Comparison of ENCODE assay signal across 8 cellular contexts in genomic region chr19:12564016-12564664, GRCh38. TPM values are rescaled to one million over a fixed set of nuclear protein-coding genes. Genes with fewer than 3 reads are reported as not detected.
DNase-seq lines count a peak whose midpoint lies in the region; ATAC-seq, FAIRE-seq and TF ChIP-seq lines count a peak whose summit lies in the region.

No MANE protein-coding gene starts in this region.

- DNase-seq in AG20443 (ENCODE audit: low spot score), result peak; percentile 95
- DNase-seq in HCEC 1CT, result peak; percentile 81
- DNase-seq in NCI-H510A treated with DMSO at 0.1 percent for 48 hours (lab: John Stamatoyannopoulos, UW), result peak; percentile 92
- peak; percentile 90 to 91 for DNase-seq in cardiac fibroblast (ENCODE audit: low read depth in 2 of 2)
- DNase-seq in kidney, result peak; percentile 93
- DNase-seq in stimulated activated CD4-positive, alpha-beta T cell treated with anti-CD3 and anti-CD28 coated beads, Interleukin-15, amount 100 ng/mL, for 48 hours (ENCODE audit: low read depth in 2 of 2), result peak; percentile 82 to 89

- H3K4me3 ChIP-seq in cardiac fibroblast (replicated peaks in 1 of 2; ENCODE audit: low read depth in 2 of 2, low read length in 2 of 2), result no peak overlapping the region
- no peak overlapping the region for H3K4me3 ChIP-seq in kidney (ENCODE audit: low read length in 2 of 2)

- TF ChIP-seq CTCF in cardiac fibroblast (IDR thresholded peaks at IDR 0.05; ENCODE audit: low read depth, low read length) (peak; percentile 97), kidney (IDR thresholded peaks at IDR 0.05; ENCODE audit: borderline replicate concordance, extremely low read depth, insufficient read depth) (peak; percentile 99)

- intact Hi-C loops in kidney (cut with DNase I), result no loop called here

- peak; percentile 90 for FAIRE-seq in kidney (lab: Jason Lieb, UNC)

- H3K36me3 ChIP-seq in kidney (ENCODE audit: control insufficient read depth in 1 of 2, insufficient read depth in 2 of 2, low read length in 2 of 2), result no peaks in the 10 kb centered on the region

- ATAC-seq in activated CD4-positive, CD25-positive, alpha-beta regulatory T cell treated with anti-CD3 and anti-CD28 coated beads, Interleukin-2, amount 50 U/mL, for 24 hours, result peak; percentile 83 to 93
- no peak for ATAC-seq in HG03039 (IDR thresholded peaks at IDR 0.05; ENCODE audit: unreplicated experiment)

- no peaks in the 10 kb centered on the region for H3K9me3 ChIP-seq in kidney (ENCODE audit: control insufficient read depth in 1 of 2, low read length in 2 of 2)

- no peak overlapping the region for H3K27ac ChIP-seq in kidney (ENCODE audit: low read depth in 2 of 2, low read length in 2 of 2)

- H3K9ac ChIP-seq in kidney (ENCODE audit: low read length in 2 of 2), result no peak overlapping the region

- H3K4me1 ChIP-seq in kidney (ENCODE audit: control insufficient read depth in 1 of 2, insufficient read depth in 1 of 2, low read depth in 1 of 2, low read length in 2 of 2), result no peaks in the 10 kb centered on the region

RNA-seq across cellular contexts. Expression of gene ZNF564, which starts 12.9 kb away (rescaled TPM):
- total RNA-seq in kidney, result 22.6 TPM
- polyA plus RNA-seq in kidney (ENCODE audit: insufficient read depth, low read depth, low replicate concordance), result 10.2 TPM

RNA-seq across cellular contexts. Expression of gene ZNF490, which starts 46.5 kb away (rescaled TPM):
- total RNA-seq in kidney, result 14.3 TPM
- 1.0 TPM for polyA plus RNA-seq in kidney (ENCODE audit: insufficient read depth, low read depth, low replicate concordance)

RNA-seq across cellular contexts. Expression of gene ZNF791, which starts 46.6 kb away (rescaled TPM):
- 34.7 TPM for total RNA-seq in kidney
- polyA plus RNA-seq in kidney (ENCODE audit: insufficient read depth, low read depth, low replicate concordance), result 6.5 TPM
